In genomic region chr21:37496972-37497371, GRCh38 we compare ENCODE assay signal across 11 cellular contexts.
DNase-seq lines count a peak whose midpoint lies in the region; ATAC-seq, FAIRE-seq and TF ChIP-seq lines count a peak whose summit lies in the region.
"Had no signal": no experiment of that assay in that cellular context is flagged by ENCODE, and none has a peak within 500 bp of the region (broad histone marks: within the 10 kb centered on the region; RNA-seq: fewer than 3 reads in every experiment).

No MANE protein-coding gene starts in this region.

- H3K4me3 Mint-ChIP-seq in activated CD4-positive, alpha-beta T cell treated with anti-CD3 and anti-CD28 coated beads, Interleukin-2, amount 10 ng/mL, durations not matched to agents 24 days and 14 days: no peak overlapping the region

- H4K20me1 ChIP-seq in MM.1S (ENCODE audit: insufficient read depth, low read length): no peaks in the 10 kb centered on the region; the same call in 1 of the 2 replicates
- no peaks in the 10 kb centered on the region for H4K20me1 ChIP-seq in H1 (replicated peaks in 1 of 2; ENCODE audit: control insufficient read depth in 1 of 2, insufficient read depth in 2 of 2, low read length in 2 of 2)

- no peak overlapping the region for H3K4ac ChIP-seq in H1 (replicated peaks; ENCODE audit: insufficient read length, low read depth, low read length)

- H4K91ac ChIP-seq in H1 (replicated peaks; ENCODE audit: insufficient read length, low read length): no peak overlapping the region

- intact Hi-C loops in activated CD4-positive, alpha-beta T cell treated with anti-CD3 and anti-CD28 coated beads, Interleukin-2, amount 10 ng/mL, durations not matched to agents 24 days and 14 days (cut with micrococcal nuclease): no loop called here
- intact Hi-C loops in pancreas (cut with DNase I): no loop called here

- H3K9me2 ChIP-seq in MM.1S (replicated peaks; ENCODE audit: insufficient read depth, low read length): no peaks in the 10 kb centered on the region

- no peak overlapping the region for H4K8ac ChIP-seq in H1 (ENCODE audit: extremely low read depth, insufficient read depth, low read length)

- H3K4me1 Mint-ChIP-seq in activated CD4-positive, alpha-beta T cell treated with anti-CD3 and anti-CD28 coated beads, Interleukin-2, amount 10 ng/mL, durations not matched to agents 24 days and 14 days: peaks cover 12% of the 10 kb centered on the region

- peak; percentile 7 to 15 for DNase-seq in activated CD4-positive, alpha-beta T cell treated with anti-CD3 and anti-CD28 coated beads, Interleukin-2, amount 50 U/mL, for 4 hours
- no peak for DNase-seq in activated CD4-positive, alpha-beta T cell treated with anti-CD3 and anti-CD28 coated beads, Interleukin-2, amount 10 ng/mL, durations not matched to agents 24 days and 14 days
- DNase-seq in MM.1S (no peak), H1 (ENCODE audit: low read depth in 1 of 2, low spot score in 2 of 2) (no peak), pancreas (no peak), medulla oblongata (ENCODE audit: extremely low spot score) (no peak), HuH-7 (ENCODE audit: low spot score) (no peak)
- DNase-seq: activated CD4-positive, alpha-beta T cell treated with anti-CD3 and anti-CD28 coated beads, Interleukin-2, amount 50 U/mL, for 48 hours; AML-193; retina had no signal

- TF ChIP-seq POLR2A in H1 (IDR thresholded peaks at IDR 0.05; ENCODE audit: control extremely low read depth in 1 of 2, low read depth in 2 of 2, low read length in 2 of 2): no peak

- H3K36me3 Mint-ChIP-seq in activated CD4-positive, alpha-beta T cell treated with anti-CD3 and anti-CD28 coated beads, Interleukin-2, amount 10 ng/mL, durations not matched to agents 24 days and 14 days (ENCODE audit: low read depth): peaks cover 49% of the 10 kb centered on the region

- H3K4me1 ChIP-seq in MM.1S (ENCODE audit: low read length): no peaks in the 10 kb centered on the region
- H3K4me1 ChIP-seq in H1 (replicated peaks in 1 of 4; ENCODE audit: control insufficient read depth in 3 of 4, insufficient read depth in 4 of 4, low read length in 3 of 4): peaks cover 0 to 14% (median 4%) of the 10 kb centered on the region in 4 experiments; a peak in 3 of 7 replicates
- no peaks in the 10 kb centered on the region for H3K4me1 ChIP-seq in pancreas

- POLR2A ChIA-PET in H1 (lab: Charles Lee; ENCODE audit: partially characterized antibody): interaction anchor here (0.6 kb wide), 1 partner anchor 32 kb away, joined by 3 read pairs; no protein-coding TSS in a partner anchor

- H3K18ac ChIP-seq in H1 (ENCODE audit: extremely low read depth, low read length): no peak overlapping the region

- H3K4me3 ChIP-seq in MM.1S (ENCODE audit: low read length): no peak overlapping the region
- no peak overlapping the region for H3K4me3 ChIP-seq in H1 (ENCODE audit: extremely low read depth in 1 of 4, insufficient read depth in 2 of 4, low read depth in 3 of 4, low read length in 4 of 4)
- H3K4me3 ChIP-seq in pancreas: no peak overlapping the region

- H3K9ac ChIP-seq in MM.1S (ENCODE audit: low read length) (no peak overlapping the region), H1 (replicated peaks in 1 of 4; ENCODE audit: extremely low read depth in 1 of 4, low read depth in 3 of 4, low read length in 3 of 4) (no peak overlapping the region)

- CTCF ChIA-PET in H1 (lab: Charles Lee; ENCODE audit: partially characterized antibody): interaction anchor here (0.7 to 2.3 kb wide), 17 partner anchors 8 to 625 kb away, joined by 3 to 9 read pairs (median 4); no protein-coding TSS in a partner anchor

- 89% methylated on average over 4 of the region's 4 CpGs; no CpG with 5 or more reads in 1 of the 2 experiments for WGBS in H1 (ENCODE audit: extremely low coverage in 1 of 2, insufficient coverage in 1 of 2, insufficient read length in 1 of 2, insufficient replicate concordance in 2 of 2, low coverage in 1 of 2, low lambda C conversion rate in 2 of 2, missing lambda C conversion rate in 1 of 2), 2 experiments
- 75 to 77% methylated on average over 4 of the region's 4 CpGs for WGBS in pancreas, 2 donors

- no peak overlapping the region for H3K27ac Mint-ChIP-seq in activated CD4-positive, alpha-beta T cell treated with anti-CD3 and anti-CD28 coated beads, Interleukin-2, amount 10 ng/mL, durations not matched to agents 24 days and 14 days

- H2BK12ac ChIP-seq in H1 (ENCODE audit: low read depth, low read length): no peak overlapping the region

- no peak overlapping the region for H3K14ac ChIP-seq in H1 (ENCODE audit: insufficient read length)

- TF ChIP-seq CTCF in MM.1S (IDR thresholded peaks at IDR 0.05; ENCODE audit: low read length) (peak; percentile 43), H1 (IDR thresholded peaks at IDR 0.05; ENCODE audit: control extremely low read depth in 1 of 3, insufficient read depth in 1 of 3, low read depth in 1 of 3, low read length in 3 of 3) (peak in 1 of 3 experiments; percentile 30; a peak in 1 of 4 replicates), pancreas (IDR thresholded peaks at IDR 0.05) (no peak)

- 0 out of 2 replicates have a peak, but pooled peaks cover 24% of the 10 kb centered on the region for H3K79me2 ChIP-seq in MM.1S (ENCODE audit: low read length)
- peaks cover 0 to 38% of the 10 kb centered on the region in 2 experiments; a peak in 2 of 4 replicates for H3K79me2 ChIP-seq in H1 (ENCODE audit: control insufficient read depth in 1 of 2, insufficient read depth in 2 of 2, low read length in 2 of 2)

- no peaks in the 10 kb centered on the region; the same call in 1 of the 2 replicates for H3K23me2 ChIP-seq in H1 (ENCODE audit: low read depth, low read length)

- H3K27ac ChIP-seq in MM.1S (ENCODE audit: low read length) (no peak overlapping the region), H1 (ENCODE audit: low read depth, low read length) (no peak overlapping the region), pancreas (no peak overlapping the region)

- H2AFZ ChIP-seq in MM.1S (ENCODE audit: low read length) (no peak overlapping the region), H1 (ENCODE audit: low read length) (no peak overlapping the region)

- 0 out of 2 replicates have a peak, but pooled peaks cover 3% of the 10 kb centered on the region for H3F3A ChIP-seq in MM.1S (ENCODE audit: insufficient read depth, low read length)

- TF ChIP-seq EP300 in H1 (IDR thresholded peaks at IDR 0.05; ENCODE audit: borderline replicate concordance in 1 of 2, low read depth in 2 of 2, low read length in 2 of 2): no peak

- H2BK5ac ChIP-seq in H1 (ENCODE audit: low read depth, low read length): no peak overlapping the region

- H2AK5ac ChIP-seq in H1 (ENCODE audit: low read depth, low read length): no peak overlapping the region

- H2BK15ac ChIP-seq in H1 (ENCODE audit: low read length): no peak overlapping the region

- H3K56ac ChIP-seq in H1 (replicated peaks; ENCODE audit: insufficient read length, low read depth, low read length): no peak overlapping the region

- TF ChIP-seq RAD21 in H1 (IDR thresholded peaks at IDR 0.05 in 1 of 2, conservative IDR thresholded peaks at IDR 0.05 in 1 of 2; ENCODE audit: low read depth in 2 of 2, low read length in 2 of 2): peak in 1 of 2 experiments; percentile 23; a peak in 1 of 4 replicates

- H2BK120ac ChIP-seq in H1 (replicated peaks; ENCODE audit: low read depth, low read length): no peak overlapping the region

- H3K4me2 ChIP-seq in MM.1S (ENCODE audit: low read depth, low read length) (no peak overlapping the region), H1 (ENCODE audit: insufficient read depth in 1 of 2, low read depth in 2 of 2, low read length in 2 of 2) (no peak overlapping the region)

- peaks cover 4% of the 10 kb centered on the region for H3K9me3 Mint-ChIP-seq in activated CD4-positive, alpha-beta T cell treated with anti-CD3 and anti-CD28 coated beads, Interleukin-2, amount 10 ng/mL, durations not matched to agents 24 days and 14 days

- H3K27me3 ChIP-seq in MM.1S (replicated peaks; ENCODE audit: insufficient read depth, low read length) (no peaks in the 10 kb centered on the region), H1 (replicated peaks in 1 of 4; ENCODE audit: control insufficient read depth in 3 of 4, extremely low read depth in 1 of 4, insufficient read depth in 3 of 4, low read length in 3 of 4) (no peaks in the 10 kb centered on the region), pancreas (no peaks in the 10 kb centered on the region)

- H3K9me3 ChIP-seq in MM.1S (replicated peaks; ENCODE audit: insufficient read depth, low read length): no peaks in the 10 kb centered on the region
- H3K9me3 ChIP-seq in H1 (ENCODE audit: insufficient read depth in 2 of 2, low read depth in 1 of 2, low read length in 1 of 2): no peaks in the 10 kb centered on the region; a peak in 1 of 4 replicates
- no peaks in the 10 kb centered on the region for H3K9me3 ChIP-seq in pancreas

- H3K27me3 Mint-ChIP-seq in activated CD4-positive, alpha-beta T cell treated with anti-CD3 and anti-CD28 coated beads, Interleukin-2, amount 10 ng/mL, durations not matched to agents 24 days and 14 days: no peaks in the 10 kb centered on the region

- H3K79me1 ChIP-seq in H1 (ENCODE audit: low read depth, low read length): no peaks in the 10 kb centered on the region

- no peak for ATAC-seq in pancreas
- ATAC-seq in GM18861 (IDR thresholded peaks at IDR 0.05; ENCODE audit: unreplicated experiment): no peak

- no peak overlapping the region for H4K5ac ChIP-seq in H1 (ENCODE audit: insufficient read length, low read depth, low read length)

- FAIRE-seq in H1 (lab: Jason Lieb, UNC) (peak; percentile 19), pancreas (lab: Jason Lieb, UNC) (peak; percentile 43)

- no peak overlapping the region for H2BK20ac ChIP-seq in H1 (ENCODE audit: low read length)

- H3K23ac ChIP-seq in H1 (ENCODE audit: insufficient read length): no peak overlapping the region

- H3K36me3 ChIP-seq in MM.1S (replicated peaks; ENCODE audit: insufficient read depth, low read length) (peaks cover 12% of the 10 kb centered on the region), H1 (ENCODE audit: control insufficient read depth in 2 of 4, insufficient read depth in 4 of 4, low read length in 3 of 4) (peaks cover 0 to 33% (median 1%) of the 10 kb centered on the region in 4 experiments; a peak in 4 of 8 replicates), pancreas (no peaks in the 10 kb centered on the region)

TF ChIP-seq in H1, 55 proteins besides CTCF, POLR2A, EP300 and RAD21:
- no peak for TF ChIP-seq RNF2 (IDR thresholded peaks at IDR 0.05; ENCODE audit: borderline replicate concordance, low read depth, low read length, missing control alignments, poor library complexity, severe bottlenecking)
- no peak for TF ChIP-seq NANOG (IDR thresholded peaks at IDR 0.05; ENCODE audit: insufficient read depth, low read depth, low read length, poor library complexity, severe bottlenecking)
- no peak for TF ChIP-seq HDAC6 (IDR thresholded peaks at IDR 0.05; ENCODE audit: low read depth, low read length)
- TF ChIP-seq ASH2L (IDR thresholded peaks at IDR 0.05; ENCODE audit: low read length): no peak
- TF ChIP-seq SIRT6 (IDR thresholded peaks at IDR 0.05; ENCODE audit: low read length): no peak
- no peak for TF ChIP-seq CREB1 (IDR thresholded peaks at IDR 0.05)

Comparison
In these comparisons a context has a peak if more than half of its experiments do, and no peak if none do; other contexts are left out.
1. DNase-seq: peak in activated CD4-positive, alpha-beta T cell treated with anti-CD3 and anti-CD28 coated beads, Interleukin-2, amount 50 U/mL, for 4 hours (2 of 2); none in activated CD4-positive, alpha-beta T cell treated with anti-CD3 and anti-CD28 coated beads, Interleukin-2, amount 10 ng/mL, durations not matched to agents 24 days and 14 days (single experiment), MM.1S (single experiment), H1 (0 of 2), pancreas (0 of 6), medulla oblongata (single experiment) and HuH-7 (single experiment).